Comparison of ENCODE assay signal across 29 cellular contexts in the genomic region with DNA sequence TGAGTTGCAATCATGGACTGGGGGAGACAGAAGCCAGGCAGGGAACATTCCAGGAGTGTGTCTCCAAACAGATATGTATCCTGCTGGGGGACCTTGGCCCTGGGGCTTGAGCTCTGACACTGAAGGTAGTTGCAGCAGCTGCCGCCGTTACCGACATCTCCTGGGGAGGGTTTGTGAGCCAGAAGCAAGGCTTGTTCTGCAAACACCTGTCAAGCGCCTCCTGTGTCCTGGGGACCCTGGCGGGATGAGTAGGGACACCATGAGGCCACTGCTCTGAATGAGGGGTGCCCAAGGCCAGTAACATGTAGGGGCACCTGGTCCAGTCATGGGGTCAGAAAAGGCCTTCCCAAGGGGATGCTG. TPM values are rescaled to one million over a fixed set of nuclear protein-coding genes. Genes with fewer than 3 reads are reported as not detected.
"Had no signal": no experiment of that assay in that cellular context is flagged by ENCODE, and none has a peak within 500 bp of the region (broad histone marks: within the 10 kb centered on the region; RNA-seq: fewer than 3 reads in every experiment).

No MANE protein-coding gene starts in this region.

- ATAC-seq: activated T-cell treated with anti-CD3 and anti-CD28 coated beads, Interleukin-2, amount 50 U/mL, for 72 hours; K562; Panc1; T-helper 17 cell had no signal

- H3K27ac ChIP-seq: SJSA1 had no signal

- H3K36me3 ChIP-seq: SJSA1 had no signal

- H3K4me1 ChIP-seq: SJSA1 had no signal

- DNase-seq: activated B cell treated with CpG ODN at 0.5 μM for 24 hours; activated CD4-positive, alpha-beta T cell treated with anti-CD3 and anti-CD28 coated beads for 1 hour; activated CD4-positive, alpha-beta T cell treated with anti-CD3 and anti-CD28 coated beads, Interleukin-2, amount 10 ng/mL, durations not matched to agents 24 days and 14 days; activated CD4-positive, alpha-beta T cell treated with anti-CD3 and anti-CD28 coated beads, Interleukin-2, amount 50 U/mL, for 48 hours; activated gamma-delta T cell treated with Interleukin-2 at 50 U/mL for 16 hours; activated naive CD4-positive, alpha-beta T cell treated with anti-CD3 and anti-CD28 coated beads, Interleukin-2, amount 10 ng/mL, durations not matched to agents 7 days and 5 days; activated naive CD8-positive, alpha-beta T cell treated with anti-CD3 and anti-CD28 coated beads for 36 hours; activated T-cell treated with anti-CD3 and anti-CD28 coated beads for 4 hours; activated T-cell treated with anti-CD3 and anti-CD28 coated beads, Interleukin-2, amount 50 U/mL, for 72 hours; Karpas-422; MM.1S; NCI-H1105; NCI-H1436; NCI-H1694 treated with DMSO at 0.1 percent for 48 hours; NCI-H2029 treated with DMSO at 0.1 percent for 48 hours; NCI-H345; NCI-H510A; NCI-H69; NK-92 treated with Interleukin-12 subunit alpha and Interleukin-12 subunit beta, amount 100 ng/mL, for 24 hours; OCI-M1; RPMI8226; SHP77; T-helper 9 cell had no signal

- H3K4me3 ChIP-seq: K562, SJSA1 had no signal

RNA-seq across cellular contexts. Expression of gene ADRA2C, which starts 49.3 kb away (rescaled TPM):
- total RNA-seq: activated B cell treated with CpG ODN at 0.5 μM for 24 hours; activated CD4-positive, alpha-beta T cell treated with anti-CD3 and anti-CD28 coated beads, Interleukin-2, amount 10 ng/mL, durations not matched to agents 24 days and 14 days; activated CD8-positive, alpha-beta memory T cell treated with anti-CD3 and anti-CD28 coated beads for 36 hours; activated naive CD8-positive, alpha-beta T cell treated with anti-CD3 and anti-CD28 coated beads for 36 hours; activated T-cell treated with anti-CD3 and anti-CD28 coated beads, Interleukin-2, amount 50 U/mL, for 72 hours; activated T-helper 2 cell treated with anti-CD3 and anti-CD28 coated beads, Interferon-gamma antibody, Interleukin-2, Interleukin-4, amounts not matched to agents 10 μg/mL and 5 μg/mL and 100 μg/mL, durations not matched to agents 14 hours and 24 hours and 36 hours; SJSA1; T-helper 17 cell had no signal
